Comparison of ENCODE assay signal across 9 cellular contexts in genomic region chr12:104460041-104460757, GRCh38. TPM values are rescaled to one million over a fixed set of nuclear protein-coding genes. Genes with fewer than 3 reads are reported as not detected.
DNase-seq lines count a peak whose midpoint lies in the region; ATAC-seq and TF ChIP-seq lines count a peak whose summit lies in the region.
"Had no signal": no experiment of that assay in that cellular context is flagged by ENCODE, and none has a peak within 500 bp of the region (broad histone marks: within the 10 kb centered on the region; RNA-seq: fewer than 3 reads in every experiment).

No MANE protein-coding gene starts in this region.

- H3K36me3 ChIP-seq in thymus (ENCODE audit: control insufficient read depth, insufficient read depth): no peaks in the 10 kb centered on the region

- no peak for TF ChIP-seq CTCF in glutamatergic neuron (IDR thresholded peaks at IDR 0.05; ENCODE audit: partially characterized antibody, unreplicated experiment)

- peak overlapping the region; percentile 89 for H3K4me3 Mint-ChIP-seq in activated CD8-positive, alpha-beta memory T cell treated with anti-CD3 and anti-CD28 coated beads, Interleukin-2, amount 10 ng/mL, durations not matched to agents 7 days and 5 days
- H3K4me3 Mint-ChIP-seq in activated CD4-positive, alpha-beta memory T cell treated with anti-CD3 and anti-CD28 coated beads for 36 hours: peak overlapping the region; percentile 99
- H3K4me3 Mint-ChIP-seq in glutamatergic neuron (ENCODE audit: unreplicated experiment): peak overlapping the region; percentile 34

- intact Hi-C loops in activated CD4-positive, alpha-beta memory T cell treated with anti-CD3 and anti-CD28 coated beads for 36 hours (cut with micrococcal nuclease): loop anchor here (1.0 kb wide), 1 partner anchor 144 kb away; no protein-coding TSS in a partner anchor

- no peaks in the 10 kb centered on the region for H3K9me3 ChIP-seq in thymus (ENCODE audit: control insufficient read depth)
- H3K9me3 ChIP-seq: mucosa of descending colon had no signal

- H3K27ac Mint-ChIP-seq in activated CD8-positive, alpha-beta memory T cell treated with anti-CD3 and anti-CD28 coated beads, Interleukin-2, amount 10 ng/mL, durations not matched to agents 7 days and 5 days: peak overlapping the region; percentile 90
- H3K27ac Mint-ChIP-seq in activated CD4-positive, alpha-beta memory T cell treated with anti-CD3 and anti-CD28 coated beads for 36 hours: peak overlapping the region; percentile 97
- no peak overlapping the region for H3K27ac Mint-ChIP-seq in glutamatergic neuron (ENCODE audit: unreplicated experiment)

- H3K27ac ChIP-seq in thymus (ENCODE audit: low read depth): peak overlapping the region; percentile 20

- WGBS in thymus: 61% methylated on average over 10 of the region's 10 CpGs

- POLR2A ChIA-PET in activated CD4-positive, alpha-beta memory T cell treated with anti-CD3 and anti-CD28 coated beads for 36 hours (lab: Charles Lee): interaction anchor here (0.9 to 6.0 kb wide), 8 partner anchors 13 to 235 kb away, joined by 3 to 43 read pairs (median 9); no protein-coding TSS in a partner anchor

- H3K4me1 ChIP-seq in thymus (ENCODE audit: control insufficient read depth, insufficient read depth, low read length): peaks cover 39% of the 10 kb centered on the region

- H3K36me3 Mint-ChIP-seq in activated CD8-positive, alpha-beta memory T cell treated with anti-CD3 and anti-CD28 coated beads, Interleukin-2, amount 10 ng/mL, durations not matched to agents 7 days and 5 days: peaks cover 44% of the 10 kb centered on the region
- H3K36me3 Mint-ChIP-seq in activated CD4-positive, alpha-beta memory T cell treated with anti-CD3 and anti-CD28 coated beads for 36 hours: peaks cover 27% of the 10 kb centered on the region
- H3K36me3 Mint-ChIP-seq in glutamatergic neuron (ENCODE audit: unreplicated experiment): no peaks in the 10 kb centered on the region

- CTCF ChIA-PET in activated CD8-positive, alpha-beta memory T cell treated with anti-CD3 and anti-CD28 coated beads, Interleukin-2, amount 10 ng/mL, durations not matched to agents 7 days and 5 days (lab: Charles Lee): interaction anchor here (0.8 to 6.0 kb wide), 16 partner anchors 8 to 260 kb away, joined by 3 to 46 read pairs (median 4); no protein-coding TSS in a partner anchor
- CTCF ChIA-PET in activated CD4-positive, alpha-beta memory T cell treated with anti-CD3 and anti-CD28 coated beads for 36 hours (lab: Charles Lee): interaction anchor here (0.7 to 4.8 kb wide), 10 partner anchors 18 to 235 kb away, joined by 3 to 20 read pairs (median 6); no protein-coding TSS in a partner anchor

- ATAC-seq in activated CD8-positive, alpha-beta memory T cell treated with anti-CD3 and anti-CD28 coated beads, Interleukin-2, amount 10 ng/mL, durations not matched to agents 7 days and 5 days: no peak
- no peak for ATAC-seq in activated CD4-positive, CD25-positive, alpha-beta regulatory T cell treated with anti-CD3 and anti-CD28 coated beads, Interleukin-2, amount 50 U/mL, for 24 hours
- ATAC-seq: mucosa of descending colon had no signal

- H3K27me3 ChIP-seq in thymus (ENCODE audit: control insufficient read depth, insufficient read depth): no peaks in the 10 kb centered on the region

- H3K27me3 Mint-ChIP-seq in activated CD8-positive, alpha-beta memory T cell treated with anti-CD3 and anti-CD28 coated beads, Interleukin-2, amount 10 ng/mL, durations not matched to agents 7 days and 5 days: no peaks in the 10 kb centered on the region
- no peaks in the 10 kb centered on the region for H3K27me3 Mint-ChIP-seq in activated CD4-positive, alpha-beta memory T cell treated with anti-CD3 and anti-CD28 coated beads for 36 hours
- H3K27me3 Mint-ChIP-seq in glutamatergic neuron (ENCODE audit: unreplicated experiment): peaks cover 8% of the 10 kb centered on the region

- H3K4me3 ChIP-seq in thymus (ENCODE audit: low read length): peak overlapping the region; percentile 98
- H3K4me3 ChIP-seq: mucosa of descending colon had no signal

- H3K4me1 Mint-ChIP-seq in activated CD8-positive, alpha-beta memory T cell treated with anti-CD3 and anti-CD28 coated beads, Interleukin-2, amount 10 ng/mL, durations not matched to agents 7 days and 5 days: peaks cover 56% of the 10 kb centered on the region
- H3K4me1 Mint-ChIP-seq in activated CD4-positive, alpha-beta memory T cell treated with anti-CD3 and anti-CD28 coated beads for 36 hours (ENCODE audit: low read depth): peaks cover 60% of the 10 kb centered on the region
- H3K4me1 Mint-ChIP-seq in glutamatergic neuron (ENCODE audit: low read depth, unreplicated experiment): peaks cover 5% of the 10 kb centered on the region

- DNase-seq in activated CD8-positive, alpha-beta memory T cell treated with anti-CD3 and anti-CD28 coated beads, Interleukin-2, amount 10 ng/mL, durations not matched to agents 7 days and 5 days: no peak
- DNase-seq in activated CD8-positive, alpha-beta memory T cell treated with anti-CD3 and anti-CD28 coated beads, Interleukin-2, amount 50 U/mL, for 4 hours: no peak
- peak; percentile 51 for DNase-seq in activated CD4-positive, alpha-beta memory T cell treated with anti-CD3 and anti-CD28 coated beads for 36 hours
- DNase-seq in glutamatergic neuron (no peak), anterior cingulate cortex (lab: John Stamatoyannopoulos, UW) (no peak), activated gamma-delta T cell treated with Interleukin-2 at 50 U/mL for 16 hours (no peak)
- DNase-seq: mucosa of descending colon had no signal

- no peaks in the 10 kb centered on the region for H3K9me3 Mint-ChIP-seq in activated CD8-positive, alpha-beta memory T cell treated with anti-CD3 and anti-CD28 coated beads, Interleukin-2, amount 10 ng/mL, durations not matched to agents 7 days and 5 days (ENCODE audit: low read depth)
- no peaks in the 10 kb centered on the region for H3K9me3 Mint-ChIP-seq in activated CD4-positive, alpha-beta memory T cell treated with anti-CD3 and anti-CD28 coated beads for 36 hours
- H3K9me3 Mint-ChIP-seq in glutamatergic neuron (ENCODE audit: unreplicated experiment): peaks cover 4% of the 10 kb centered on the region

RNA-seq across cellular contexts. Expression of gene CHST11, which starts 3.5 kb away (rescaled TPM):
- 100 to 1,000 TPM; 123 to 141 TPM for total RNA-seq in activated CD8-positive, alpha-beta memory T cell treated with anti-CD3 and anti-CD28 coated beads, Interleukin-2, amount 10 ng/mL, durations not matched to agents 7 days and 5 days
- 10 to 100 TPM; 58.3 to 59.0 TPM for total RNA-seq in activated CD4-positive, alpha-beta memory T cell treated with anti-CD3 and anti-CD28 coated beads for 36 hours
- 11.5 TPM for total RNA-seq in glutamatergic neuron (ENCODE audit: unreplicated experiment)
- polyA plus RNA-seq in thymus: 6.7 TPM

Comparison
In these comparisons a context has a peak if more than half of its experiments do, and no peak if none do; other contexts are left out.
1. H3K4me3 Mint-ChIP-seq: peak in every context shown above with its lines; median percentile 99 in activated CD4-positive, alpha-beta memory T cell treated with anti-CD3 and anti-CD28 coated beads for 36 hours; 89 in activated CD8-positive, alpha-beta memory T cell treated with anti-CD3 and anti-CD28 coated beads, Interleukin-2, amount 10 ng/mL, durations not matched to agents 7 days and 5 days; 34 in glutamatergic neuron.